In genomic region chr4:2805712-2806391, GRCh38 we compare ENCODE assay signal across 12 cellular contexts. TPM values are rescaled to one million over a fixed set of nuclear protein-coding genes. Genes with fewer than 3 reads are reported as not detected.
DNase-seq lines count a peak whose midpoint lies in the region; ATAC-seq and TF ChIP-seq lines count a peak whose summit lies in the region.
"Had no signal": no experiment of that assay in that cellular context is flagged by ENCODE, and none has a peak within 500 bp of the region (broad histone marks: within the 10 kb centered on the region; RNA-seq: fewer than 3 reads in every experiment).

No MANE protein-coding gene starts in this region.

- H3K27me3 ChIP-seq in NT2/D1 (ENCODE audit: insufficient read depth, insufficient read length) = no peaks in the 10 kb centered on the region
- H3K27me3 ChIP-seq in suprapubic skin = no peaks in the 10 kb centered on the region
- H3K27me3 ChIP-seq: SJSA1 had no signal

- no peak overlapping the region for H3K4me3 ChIP-seq in NT2/D1 (ENCODE audit: insufficient read length, low read depth)
- H3K4me3 ChIP-seq in lower leg skin (ENCODE audit: low read depth, poor library complexity, severe bottlenecking) = no peak overlapping the region
- H3K4me3 ChIP-seq in suprapubic skin = peak overlapping the region; percentile 17
- H3K4me3 ChIP-seq: SJSA1 had no signal

- WGBS in lower leg skin, 2 donors = 18 to 20% methylated on average over 21 of the region's 21 CpGs
- WGBS in suprapubic skin = 40% methylated on average over 9 of the region's 21 CpGs

- H3K27ac Mint-ChIP-seq in dendritic cell treated with granulocyte-macrophage colony-stimulating factor and Interleukin-4, amounts not matched to agents 40 ng/mL and 50 ng/mL, for 4 days = peak overlapping the region; percentile 71
- H3K27ac Mint-ChIP-seq in activated naive CD4-positive, alpha-beta T cell treated with anti-CD3 and anti-CD28 coated beads, Interleukin-2, amount 10 ng/mL, durations not matched to agents 7 days and 5 days = no peak overlapping the region
- H3K27ac Mint-ChIP-seq: activated naive CD4-positive, alpha-beta T cell treated with anti-CD3 and anti-CD28 coated beads, Interleukin-2, amount 50 U/mL, for 24 hours had no signal

- peaks cover 95% of the 10 kb centered on the region for H3K36me3 Mint-ChIP-seq in dendritic cell treated with granulocyte-macrophage colony-stimulating factor and Interleukin-4, amounts not matched to agents 40 ng/mL and 50 ng/mL, for 4 days (ENCODE audit: low read depth)
- no peaks in the 10 kb centered on the region for H3K36me3 Mint-ChIP-seq in activated naive CD4-positive, alpha-beta T cell treated with anti-CD3 and anti-CD28 coated beads, Interleukin-2, amount 10 ng/mL, durations not matched to agents 7 days and 5 days
- H3K36me3 Mint-ChIP-seq: activated naive CD4-positive, alpha-beta T cell treated with anti-CD3 and anti-CD28 coated beads, Interleukin-2, amount 50 U/mL, for 24 hours had no signal

- H3K27ac ChIP-seq in suprapubic skin = peak overlapping the region; percentile 81
- H3K27ac ChIP-seq: SJSA1 had no signal

- H3K4me1 ChIP-seq in NT2/D1 (ENCODE audit: insufficient read depth, insufficient read length) (peaks cover 24% of the 10 kb centered on the region), suprapubic skin (peaks cover 94% of the 10 kb centered on the region)

- H3K4me3 Mint-ChIP-seq in dendritic cell treated with granulocyte-macrophage colony-stimulating factor and Interleukin-4, amounts not matched to agents 40 ng/mL and 50 ng/mL, for 4 days = peak overlapping the region; percentile 49
- H3K4me3 Mint-ChIP-seq in activated naive CD4-positive, alpha-beta T cell treated with anti-CD3 and anti-CD28 coated beads, Interleukin-2, amount 10 ng/mL, durations not matched to agents 7 days and 5 days = no peak overlapping the region
- H3K4me3 Mint-ChIP-seq: activated naive CD4-positive, alpha-beta T cell treated with anti-CD3 and anti-CD28 coated beads, Interleukin-2, amount 50 U/mL, for 24 hours had no signal

- H3K9me3 Mint-ChIP-seq in dendritic cell treated with granulocyte-macrophage colony-stimulating factor and Interleukin-4, amounts not matched to agents 40 ng/mL and 50 ng/mL, for 4 days = no peaks in the 10 kb centered on the region
- no peaks in the 10 kb centered on the region for H3K9me3 Mint-ChIP-seq in activated naive CD4-positive, alpha-beta T cell treated with anti-CD3 and anti-CD28 coated beads, Interleukin-2, amount 10 ng/mL, durations not matched to agents 7 days and 5 days
- H3K9me3 Mint-ChIP-seq: activated naive CD4-positive, alpha-beta T cell treated with anti-CD3 and anti-CD28 coated beads, Interleukin-2, amount 50 U/mL, for 24 hours had no signal

- DNase-seq in NT2/D1 (ENCODE audit: low read depth, low spot score) (no peak), lower leg skin (ENCODE audit: low spot score in 2 of 2) (peak; percentile 77 to 95), suprapubic skin (ENCODE audit: low spot score in 2 of 2) (peak in 1 of 2 donors; percentile 84), hippocampal formation (lab: John Stamatoyannopoulos, UW) (no peak)
- DNase-seq in activated naive CD4-positive, alpha-beta T cell treated with anti-CD3 and anti-CD28 coated beads, Interleukin-2, amount 10 ng/mL, durations not matched to agents 7 days and 5 days = no peak
- DNase-seq: activated CD4-positive, alpha-beta T cell treated with anti-CD3 and anti-CD28 coated beads, Interleukin-2, amount 50 U/mL, for 1 hour; Caco-2 had no signal

- intact Hi-C loops in dendritic cell treated with granulocyte-macrophage colony-stimulating factor and Interleukin-4, amounts not matched to agents 40 ng/mL and 50 ng/mL, for 4 days (cut with micrococcal nuclease) = no loop called here
- intact Hi-C loops in lower leg skin (cut with DNase I; ENCODE audit: low total_unique reads) = no loop called here

- H3K9me3 ChIP-seq in NT2/D1 (ENCODE audit: insufficient read depth, low read length) (no peaks in the 10 kb centered on the region), suprapubic skin (no peaks in the 10 kb centered on the region)
- H3K9me3 ChIP-seq: Caco-2, SJSA1 had no signal

- no peaks in the 10 kb centered on the region for H3K27me3 Mint-ChIP-seq in dendritic cell treated with granulocyte-macrophage colony-stimulating factor and Interleukin-4, amounts not matched to agents 40 ng/mL and 50 ng/mL, for 4 days
- peaks cover 3% of the 10 kb centered on the region for H3K27me3 Mint-ChIP-seq in activated naive CD4-positive, alpha-beta T cell treated with anti-CD3 and anti-CD28 coated beads, Interleukin-2, amount 10 ng/mL, durations not matched to agents 7 days and 5 days
- H3K27me3 Mint-ChIP-seq: activated naive CD4-positive, alpha-beta T cell treated with anti-CD3 and anti-CD28 coated beads, Interleukin-2, amount 50 U/mL, for 24 hours had no signal

- TF ChIP-seq EP300 in suprapubic skin (IDR thresholded peaks at IDR 0.05) = no peak

- peaks cover 94% of the 10 kb centered on the region for H3K4me1 Mint-ChIP-seq in dendritic cell treated with granulocyte-macrophage colony-stimulating factor and Interleukin-4, amounts not matched to agents 40 ng/mL and 50 ng/mL, for 4 days (ENCODE audit: low read depth)
- H3K4me1 Mint-ChIP-seq in activated naive CD4-positive, alpha-beta T cell treated with anti-CD3 and anti-CD28 coated beads, Interleukin-2, amount 10 ng/mL, durations not matched to agents 7 days and 5 days = peaks cover 17% of the 10 kb centered on the region

- CTCF ChIA-PET in activated naive CD4-positive, alpha-beta T cell treated with anti-CD3 and anti-CD28 coated beads, Interleukin-2, amount 10 ng/mL, durations not matched to agents 7 days and 5 days (lab: Charles Lee) = no interaction called here

- H3K36me3 ChIP-seq in NT2/D1 (ENCODE audit: insufficient read depth, insufficient read length, low read length) = no peaks in the 10 kb centered on the region
- H3K36me3 ChIP-seq in suprapubic skin = no peaks in the 10 kb centered on the region
- H3K36me3 ChIP-seq: SJSA1 had no signal

- TF ChIP-seq CTCF in lower leg skin (IDR thresholded peaks at IDR 0.05) = no peak
- no peak for TF ChIP-seq CTCF in suprapubic skin (IDR thresholded peaks at IDR 0.05)

- peak overlapping the region; percentile 50 for H3K9ac ChIP-seq in NT2/D1 (ENCODE audit: insufficient read length, low read depth)

- ATAC-seq in HG03342 (IDR thresholded peaks at IDR 0.05; ENCODE audit: unreplicated experiment) = no peak
- no peak for ATAC-seq in HG03439 (IDR thresholded peaks at IDR 0.05; ENCODE audit: unreplicated experiment)

- TF ChIP-seq POLR2A in lower leg skin (IDR thresholded peaks at IDR 0.05) = no peak
- TF ChIP-seq POLR2A in suprapubic skin (IDR thresholded peaks at IDR 0.05) = no peak

RNA-seq across cellular contexts. Expression of gene SH3BP2, which starts 13.0 kb away (rescaled TPM):
- total RNA-seq in lower leg skin (100 to 1,000 TPM; 106 to 291 (median 178) TPM), suprapubic skin (100 to 1,000 TPM; 116 to 709 (median 162) TPM)

RNA-seq across cellular contexts. Expression of gene ADD1, which starts 37.8 kb away (rescaled TPM):
- total RNA-seq in lower leg skin (100 to 1,000 TPM; 102 to 153 (median 135) TPM), suprapubic skin (100 to 1,000 TPM; 122 to 299 (median 196) TPM)

RNA-seq across cellular contexts. Expression of gene TNIP2, which starts 49.7 kb away (rescaled TPM):
- total RNA-seq in lower leg skin (10 to 100 TPM; 37.9 to 42.5 (median 40.3) TPM), suprapubic skin (10 to 100 TPM; 21.8 to 36.0 (median 30.8) TPM)

Comparison
In these comparisons a context has a peak if more than half of its experiments do, and no peak if none do; other contexts are left out.
1. DNase-seq: peak in lower leg skin (2 of 2); none in NT2/D1 (single experiment), activated naive CD4-positive, alpha-beta T cell treated with anti-CD3 and anti-CD28 coated beads, Interleukin-2, amount 10 ng/mL, durations not matched to agents 7 days and 5 days (single experiment) and hippocampal formation (0 of 2).